In genomic region chr15:94028809-94029208, GRCh38 we compare ENCODE assay signal across 24 cellular contexts.
"Had no signal": no experiment of that assay in that cellular context is flagged by ENCODE, and none has a peak within 500 bp of the region (broad histone marks: within the 10 kb centered on the region; RNA-seq: fewer than 3 reads in every experiment).

No MANE protein-coding gene starts in this region.

- H3K4me3 Mint-ChIP-seq: activated B cell treated with CpG ODN at 0.5 μM for 24 hours; activated CD4-positive, alpha-beta memory T cell treated with anti-CD3 and anti-CD28 coated beads for 36 hours; activated naive CD4-positive, alpha-beta T cell treated with anti-CD3 and anti-CD28 coated beads, Interleukin-2, amount 10 ng/mL, durations not matched to agents 7 days and 5 days; activated T-cell treated with anti-CD3 and anti-CD28 coated beads, Interleukin-2, amount 50 U/mL, for 72 hours; natural killer cell; T-helper 2 cell treated with Interferon-gamma antibody and Interleukin-4, amounts not matched to agents 5 μg/mL and 100 μg/mL, for 36 hours had no signal

- H3K4me3 ChIP-seq: heart left ventricle, lower lobe of right lung, ovary, psoas muscle, suprapubic skin, tibial nerve, vagina had no signal

- H3K36me3 Mint-ChIP-seq: activated CD4-positive, alpha-beta memory T cell treated with anti-CD3 and anti-CD28 coated beads for 36 hours; activated naive CD4-positive, alpha-beta T cell treated with anti-CD3 and anti-CD28 coated beads, Interleukin-2, amount 10 ng/mL, durations not matched to agents 7 days and 5 days; natural killer cell had no signal

- H3K4me1 ChIP-seq: heart left ventricle, lower lobe of right lung, psoas muscle, tibial nerve, vagina had no signal

- DNase-seq: activated B cell treated with CpG ODN at 0.5 μM for 24 hours; activated CD4-positive, alpha-beta memory T cell treated with anti-CD3 and anti-CD28 coated beads for 36 hours; activated CD4-positive, alpha-beta T cell treated with anti-CD3 and anti-CD28 coated beads for 48 hours; activated effector memory CD4-positive, alpha-beta T cell treated with Interleukin-2 at 50 U/mL for 16 hours; activated naive CD4-positive, alpha-beta T cell treated with anti-CD3 and anti-CD28 coated beads, Interleukin-2, amount 10 ng/mL, durations not matched to agents 7 days and 5 days; activated T-cell treated with anti-CD3 and anti-CD28 coated beads, Interleukin-2, amount 50 U/mL, for 72 hours; amygdala; cerebellar nuclear complex; cortex of kidney; heart left ventricle; kidney; lower lobe of right lung; natural killer cell; ovary; psoas muscle; right cardiac atrium; stimulated activated CD4-positive, alpha-beta T cell treated with anti-CD3 and anti-CD28 coated beads, Interleukin-12 subunit alpha, Interleukin-12 subunit beta, amount 100 ng/mL, for 4 hours; stimulated activated CD4-positive, alpha-beta T cell treated with anti-CD3 and anti-CD28 coated beads, Interleukin-4, amount 100 ng/mL, for 4 hours; stimulated activated naive CD8-positive, alpha-beta T cell treated with anti-CD3 and anti-CD28 coated beads, Interleukin-15, Interleukin-2, amounts not matched to agents 100 U/mL and 50 U/mL, for 24 hours had no signal

- H3K4me1 Mint-ChIP-seq: activated B cell treated with CpG ODN at 0.5 μM for 24 hours; activated naive CD4-positive, alpha-beta T cell treated with anti-CD3 and anti-CD28 coated beads, Interleukin-2, amount 10 ng/mL, durations not matched to agents 7 days and 5 days; natural killer cell had no signal

- H3K36me3 ChIP-seq: heart left ventricle, lower lobe of right lung, ovary, suprapubic skin, tibial nerve, vagina had no signal

- H3K9me3 Mint-ChIP-seq: activated B cell treated with CpG ODN at 0.5 μM for 24 hours; activated CD4-positive, alpha-beta memory T cell treated with anti-CD3 and anti-CD28 coated beads for 36 hours; activated naive CD4-positive, alpha-beta T cell treated with anti-CD3 and anti-CD28 coated beads, Interleukin-2, amount 10 ng/mL, durations not matched to agents 7 days and 5 days; activated T-cell treated with anti-CD3 and anti-CD28 coated beads, Interleukin-2, amount 50 U/mL, for 72 hours; natural killer cell; T-helper 2 cell treated with Interferon-gamma antibody and Interleukin-4, amounts not matched to agents 5 μg/mL and 100 μg/mL, for 36 hours had no signal

- H3K9me3 ChIP-seq: heart left ventricle, lower lobe of right lung, ovary, psoas muscle, suprapubic skin, tibial nerve, vagina had no signal

- H3K27ac ChIP-seq: epithelial cell of prostate, lower lobe of right lung, ovary, psoas muscle, suprapubic skin, tibial nerve, vagina had no signal

- ATAC-seq: activated T-cell treated with anti-CD3 and anti-CD28 coated beads, Interleukin-2, amount 50 U/mL, for 72 hours; heart left ventricle; lower lobe of right lung; natural killer cell; psoas muscle; right cardiac atrium; stimulated activated naive CD8-positive, alpha-beta T cell treated with anti-CD3 and anti-CD28 coated beads, Interleukin-15, Interleukin-2, amounts not matched to agents 100 U/mL and 50 U/mL, for 24 hours had no signal

- H3K27ac Mint-ChIP-seq: activated B cell treated with CpG ODN at 0.5 μM for 24 hours; activated CD4-positive, alpha-beta memory T cell treated with anti-CD3 and anti-CD28 coated beads for 36 hours; activated naive CD4-positive, alpha-beta T cell treated with anti-CD3 and anti-CD28 coated beads, Interleukin-2, amount 10 ng/mL, durations not matched to agents 7 days and 5 days; activated T-cell treated with anti-CD3 and anti-CD28 coated beads, Interleukin-2, amount 50 U/mL, for 72 hours; natural killer cell; T-helper 2 cell treated with Interferon-gamma antibody and Interleukin-4, amounts not matched to agents 5 μg/mL and 100 μg/mL, for 36 hours had no signal

- H3K27me3 ChIP-seq: heart left ventricle, ovary, suprapubic skin, tibial nerve, vagina had no signal

- FAIRE-seq: kidney had no signal
